In genomic region chr12:132764231-132764630, GRCh38 we compare ENCODE assay signal across 1 cellular context.
TF ChIP-seq lines count a peak whose summit lies in the region.

No MANE protein-coding gene starts in this region.

TF ChIP-seq in K562, 482 proteins besides CTCF, POLR2A, EP300 and RAD21:
- TF ChIP-seq ZBTB33 (CRISPR knock-in tag; IDR thresholded peaks at IDR 0.05): peak; percentile 78
- TF ChIP-seq GTF3C2 (IDR thresholded peaks at IDR 0.05; ENCODE audit: borderline replicate concordance, extremely low read depth, insufficient read length): no peak
- TF ChIP-seq U2AF1 (optimal IDR thresholded peaks at IDR 0.05; ENCODE audit: low read depth, low read length): no peak
- TF ChIP-seq ZNF830 (CRISPR knock-in tag; IDR thresholded peaks at IDR 0.05): no peak
